Comparison of ENCODE assay signal across 18 cellular contexts in the genomic region with DNA sequence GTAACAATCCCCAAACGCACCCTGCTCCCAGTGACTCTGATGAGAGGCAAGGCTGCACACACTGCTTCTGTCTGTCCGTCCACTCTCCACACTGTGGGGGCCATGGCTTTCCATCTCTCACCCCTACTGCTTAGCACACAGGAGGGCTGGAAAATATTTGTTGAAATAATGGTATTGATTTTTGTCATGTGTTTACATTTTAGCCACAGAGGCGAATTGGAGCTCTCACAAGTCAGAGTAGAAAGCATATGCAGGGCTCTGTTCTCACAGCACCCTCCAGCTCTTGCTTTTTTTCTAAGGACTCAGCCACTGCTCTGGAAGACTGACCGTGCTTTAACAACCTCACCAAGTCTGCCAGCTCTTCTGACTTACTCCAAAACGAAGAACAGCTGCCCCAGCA.
DNase-seq lines count a peak whose midpoint lies in the region; ATAC-seq and TF ChIP-seq lines count a peak whose summit lies in the region.
"Had no signal": no experiment of that assay in that cellular context is flagged by ENCODE, and none has a peak within 500 bp of the region (broad histone marks: within the 10 kb centered on the region; RNA-seq: fewer than 3 reads in every experiment).

No MANE protein-coding gene starts in this region.

- peaks cover 17% of the 10 kb centered on the region for H3K4me1 Mint-ChIP-seq in GM23338

- H3K4me3 Mint-ChIP-seq in GM23338 = no peak overlapping the region
- H3K4me3 Mint-ChIP-seq: CD4-positive, CD25-positive, alpha-beta regulatory T cell had no signal

- H3K36me3 Mint-ChIP-seq in GM23338 (ENCODE audit: low read depth) = no peaks in the 10 kb centered on the region

- H3K9me2 ChIP-seq in GM23338 (ENCODE audit: insufficient read depth) = no peaks in the 10 kb centered on the region

- H3K4me3 ChIP-seq in GM23338 (no peak overlapping the region), aorta (ENCODE audit: low read length in 2 of 2) (no peak overlapping the region)
- H3K4me3 ChIP-seq: GM23248, PC-9, SJSA1 had no signal

- H2AFZ ChIP-seq in GM23338 = no peak overlapping the region
- H2AFZ ChIP-seq: GM23248, PC-9 had no signal

- DNase-seq in GM23338 (ENCODE audit: low spot score) = no peak
- peak; percentile 75 for DNase-seq in NCI-H146 (lab: John Stamatoyannopoulos, UW)
- peak; percentile 34 for DNase-seq in left kidney (ENCODE audit: low read depth, low spot score)
- DNase-seq in retina = peak; percentile 51
- DNase-seq in stimulated activated CD4-positive, alpha-beta T cell treated with anti-CD3 and anti-CD28 coated beads, Interleukin-1b, Interleukin-23, amount 100 ng/mL, for 48 hours = no peak
- no peak for DNase-seq in aorta
- DNase-seq: ACHN; CD4-positive, CD25-positive, alpha-beta regulatory T cell; DMS79 treated with DMSO at 0.1 percent for 48 hours; GM23248; NCI-H1048; NCI-H1694 treated with DMSO at 0.1 percent for 48 hours; NCI-H2107; NCI-H748 treated with DMSO at 0.1 percent for 48 hours; PC-9 had no signal

- no peak overlapping the region for H3K4me2 ChIP-seq in GM23338
- H3K4me2 ChIP-seq: KMS-11, PC-9 had no signal

- WGBS in aorta, 2 donors = 30 to 38% methylated on average over 5 of the region's 5 CpGs

- no peaks in the 10 kb centered on the region for H3K27me3 ChIP-seq in GM23338 (ENCODE audit: insufficient read depth)
- H3K27me3 ChIP-seq in aorta (ENCODE audit: control insufficient read depth in 1 of 2, insufficient read depth in 2 of 2, low read length in 1 of 2) = no peaks in the 10 kb centered on the region
- H3K27me3 ChIP-seq: SJSA1 had no signal

- no peaks in the 10 kb centered on the region for H3K4me1 ChIP-seq in GM23338 (ENCODE audit: insufficient read depth)
- H3K4me1 ChIP-seq in aorta (ENCODE audit: control insufficient read depth in 1 of 2, insufficient read depth in 2 of 2, low read length in 2 of 2) = peaks cover 0 to 1% of the 10 kb centered on the region in 2 donors

- H3K9me3 ChIP-seq in aorta (ENCODE audit: control insufficient read depth, low read length) = no peaks in the 10 kb centered on the region
- H3K9me3 ChIP-seq: SJSA1 had no signal

- no peaks in the 10 kb centered on the region for H4K20me1 ChIP-seq in GM23338 (replicated peaks; ENCODE audit: insufficient read depth)

- no peaks in the 10 kb centered on the region for H3K79me2 ChIP-seq in GM23338 (replicated peaks; ENCODE audit: insufficient read depth)

- H3K27ac ChIP-seq in GM23338 (ENCODE audit: low read depth) (no peak overlapping the region; the same call in 1 of the 2 replicates), aorta (ENCODE audit: low read depth in 1 of 2, low read length in 2 of 2) (no peak overlapping the region)
- H3K27ac ChIP-seq: GM23248, KMS-11, PC-9, SJSA1 had no signal

- H3K9me3 Mint-ChIP-seq in GM23338 = no peaks in the 10 kb centered on the region

- 0 out of 2 replicates have a peak overlapping the region, but pooled peaks have one; percentile 65 for H3K27ac Mint-ChIP-seq in GM23338
- H3K27ac Mint-ChIP-seq: CD4-positive, CD25-positive, alpha-beta regulatory T cell had no signal

- ATAC-seq in GM23338 (peak; percentile 40; the same call in 2 of the 3 replicates), HG02571 (IDR thresholded peaks at IDR 0.05; ENCODE audit: unreplicated experiment) (no peak), aorta (ENCODE audit: low FRiP score) (no peak)

- intact Hi-C loops in aorta (cut with DNase I) = no loop called here

- H3F3A ChIP-seq in GM23338 (replicated peaks; ENCODE audit: low read depth) = no peaks in the 10 kb centered on the region

- peaks cover 3% of the 10 kb centered on the region for H3K27me3 Mint-ChIP-seq in GM23338 (ENCODE audit: insufficient read depth, low read depth, poor library complexity)
- H3K27me3 Mint-ChIP-seq: CD4-positive, CD25-positive, alpha-beta regulatory T cell had no signal

- H3K36me3 ChIP-seq in GM23338 (ENCODE audit: insufficient read depth) = no peaks in the 10 kb centered on the region
- no peaks in the 10 kb centered on the region for H3K36me3 ChIP-seq in aorta (ENCODE audit: control insufficient read depth in 1 of 2, insufficient read depth in 2 of 2, low read length in 1 of 2)
- H3K36me3 ChIP-seq: SJSA1 had no signal

- no peak for TF ChIP-seq CTCF in GM23338 (conservative IDR thresholded peaks at IDR 0.05; ENCODE audit: low read depth in 2 of 2)

TF ChIP-seq in GM23338, 12 proteins besides CTCF, POLR2A, EP300 and RAD21 (continues in another document):
- TF ChIP-seq ZNF114 (CRISPR knock-in tag; IDR thresholded peaks at IDR 0.05) = no peak
- TF ChIP-seq EZH2phosphoT487 (IDR thresholded peaks at IDR 0.05; ENCODE audit: unreplicated experiment) = no peak
- TF ChIP-seq NANOG (IDR thresholded peaks at IDR 0.05; ENCODE audit: borderline replicate concordance) = no peak
- TF ChIP-seq, protein P1, sequence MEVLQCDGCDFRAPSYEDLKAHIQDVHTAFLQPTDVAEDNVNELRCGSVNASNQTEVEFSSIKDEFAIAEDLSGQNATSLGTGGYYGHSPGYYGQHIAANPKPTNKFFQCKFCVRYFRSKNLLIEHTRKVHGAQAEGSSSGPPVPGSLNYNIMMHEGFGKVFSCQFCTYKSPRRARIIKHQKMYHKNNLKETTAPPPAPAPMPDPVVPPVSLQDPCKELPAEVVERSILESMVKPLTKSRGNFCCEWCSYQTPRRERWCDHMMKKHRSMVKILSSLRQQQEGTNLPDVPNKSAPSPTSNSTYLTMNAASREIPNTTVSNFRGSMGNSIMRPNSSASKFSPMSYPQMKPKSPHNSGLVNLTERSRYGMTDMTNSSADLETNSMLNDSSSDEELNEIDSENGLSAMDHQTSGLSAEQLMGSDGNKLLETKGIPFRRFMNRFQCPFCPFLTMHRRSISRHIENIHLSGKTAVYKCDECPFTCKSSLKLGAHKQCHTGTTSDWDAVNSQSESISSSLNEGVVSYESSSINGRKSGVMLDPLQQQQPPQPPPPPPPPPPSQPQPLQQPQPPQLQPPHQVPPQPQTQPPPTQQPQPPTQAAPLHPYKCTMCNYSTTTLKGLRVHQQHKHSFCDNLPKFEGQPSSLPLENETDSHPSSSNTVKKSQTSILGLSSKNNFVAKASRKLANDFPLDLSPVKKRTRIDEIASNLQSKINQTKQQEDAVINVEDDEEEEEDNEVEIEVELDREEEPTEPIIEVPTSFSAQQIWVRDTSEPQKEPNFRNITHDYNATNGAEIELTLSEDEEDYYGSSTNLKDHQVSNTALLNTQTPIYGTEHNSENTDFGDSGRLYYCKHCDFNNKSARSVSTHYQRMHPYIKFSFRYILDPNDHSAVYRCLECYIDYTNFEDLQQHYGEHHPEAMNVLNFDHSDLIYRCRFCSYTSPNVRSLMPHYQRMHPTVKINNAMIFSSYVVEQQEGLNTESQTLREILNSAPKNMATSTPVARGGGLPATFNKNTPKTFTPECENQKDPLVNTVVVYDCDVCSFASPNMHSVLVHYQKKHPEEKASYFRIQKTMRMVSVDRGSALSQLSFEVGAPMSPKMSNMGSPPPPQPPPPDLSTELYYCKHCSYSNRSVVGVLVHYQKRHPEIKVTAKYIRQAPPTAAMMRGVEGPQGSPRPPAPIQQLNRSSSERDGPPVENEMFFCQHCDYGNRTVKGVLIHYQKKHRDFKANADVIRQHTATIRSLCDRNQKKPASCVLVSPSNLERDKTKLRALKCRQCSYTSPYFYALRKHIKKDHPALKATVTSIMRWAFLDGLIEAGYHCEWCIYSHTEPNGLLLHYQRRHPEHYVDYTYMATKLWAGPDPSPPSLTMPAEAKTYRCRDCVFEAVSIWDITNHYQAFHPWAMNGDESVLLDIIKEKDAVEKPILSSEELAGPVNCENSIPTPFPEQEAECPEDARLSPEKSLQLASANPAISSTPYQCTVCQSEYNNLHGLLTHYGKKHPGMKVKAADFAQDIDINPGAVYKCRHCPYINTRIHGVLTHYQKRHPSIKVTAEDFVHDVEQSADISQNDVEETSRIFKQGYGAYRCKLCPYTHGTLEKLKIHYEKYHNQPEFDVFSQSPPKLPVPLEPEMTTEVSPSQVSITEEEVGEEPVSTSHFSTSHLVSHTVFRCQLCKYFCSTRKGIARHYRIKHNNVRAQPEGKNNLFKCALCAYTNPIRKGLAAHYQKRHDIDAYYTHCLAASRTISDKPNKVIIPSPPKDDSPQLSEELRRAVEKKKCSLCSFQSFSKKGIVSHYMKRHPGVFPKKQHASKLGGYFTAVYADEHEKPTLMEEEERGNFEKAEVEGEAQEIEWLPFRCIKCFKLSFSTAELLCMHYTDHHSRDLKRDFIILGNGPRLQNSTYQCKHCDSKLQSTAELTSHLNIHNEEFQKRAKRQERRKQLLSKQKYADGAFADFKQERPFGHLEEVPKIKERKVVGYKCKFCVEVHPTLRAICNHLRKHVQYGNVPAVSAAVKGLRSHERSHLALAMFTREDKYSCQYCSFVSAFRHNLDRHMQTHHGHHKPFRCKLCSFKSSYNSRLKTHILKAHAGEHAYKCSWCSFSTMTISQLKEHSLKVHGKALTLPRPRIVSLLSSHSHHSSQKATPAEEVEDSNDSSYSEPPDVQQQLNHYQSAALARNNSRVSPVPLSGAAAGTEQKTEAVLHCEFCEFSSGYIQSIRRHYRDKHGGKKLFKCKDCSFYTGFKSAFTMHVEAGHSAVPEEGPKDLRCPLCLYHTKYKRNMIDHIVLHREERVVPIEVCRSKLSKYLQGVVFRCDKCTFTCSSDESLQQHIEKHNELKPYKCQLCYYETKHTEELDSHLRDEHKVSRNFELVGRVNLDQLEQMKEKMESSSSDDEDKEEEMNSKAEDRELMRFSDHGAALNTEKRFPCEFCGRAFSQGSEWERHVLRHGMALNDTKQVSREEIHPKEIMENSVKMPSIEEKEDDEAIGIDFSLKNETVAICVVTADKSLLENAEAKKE (CRISPR knock-in tag; IDR thresholded peaks at IDR 0.05) = no peak
- no peak for TF ChIP-seq POLR2AphosphoS5 (IDR thresholded peaks at IDR 0.05; ENCODE audit: low read depth)
- TF ChIP-seq, protein P2, sequence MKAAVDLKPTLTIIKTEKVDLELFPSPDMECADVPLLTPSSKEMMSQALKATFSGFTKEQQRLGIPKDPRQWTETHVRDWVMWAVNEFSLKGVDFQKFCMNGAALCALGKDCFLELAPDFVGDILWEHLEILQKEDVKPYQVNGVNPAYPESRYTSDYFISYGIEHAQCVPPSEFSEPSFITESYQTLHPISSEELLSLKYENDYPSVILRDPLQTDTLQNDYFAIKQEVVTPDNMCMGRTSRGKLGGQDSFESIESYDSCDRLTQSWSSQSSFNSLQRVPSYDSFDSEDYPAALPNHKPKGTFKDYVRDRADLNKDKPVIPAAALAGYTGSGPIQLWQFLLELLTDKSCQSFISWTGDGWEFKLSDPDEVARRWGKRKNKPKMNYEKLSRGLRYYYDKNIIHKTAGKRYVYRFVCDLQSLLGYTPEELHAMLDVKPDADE (IDR thresholded peaks at IDR 0.05) = no peak
- no peak for TF ChIP-seq CREB1 (CRISPR knock-in tag; IDR thresholded peaks at IDR 0.05; ENCODE audit: low read depth)
- TF ChIP-seq STAT1 (IDR thresholded peaks at IDR 0.05; ENCODE audit: unreplicated experiment) = no peak
- no peak for TF ChIP-seq EZH2 (IDR thresholded peaks at IDR 0.05; ENCODE audit: low read depth, unreplicated experiment)
- no peak for TF ChIP-seq ZNF331 (CRISPR knock-in tag; IDR thresholded peaks at IDR 0.05; ENCODE audit: low read depth)
- TF ChIP-seq JUNB (IDR thresholded peaks at IDR 0.05; ENCODE audit: unreplicated experiment) = no peak

Comparison
In these comparisons a context has a peak if more than half of its experiments do, and no peak if none do; other contexts are left out.
1. DNase-seq: peak in NCI-H146 (single experiment), left kidney (single experiment) and retina (single experiment); none in GM23338 (single experiment), stimulated activated CD4-positive, alpha-beta T cell treated with anti-CD3 and anti-CD28 coated beads, Interleukin-1b, Interleukin-23, amount 100 ng/mL, for 48 hours (single experiment) and aorta (0 of 2).